In genomic region chr2:202237787-202238233, GRCh38 we compare ENCODE assay signal across 8 cellular contexts. TPM values are rescaled to one million over a fixed set of nuclear protein-coding genes. Genes with fewer than 3 reads are reported as not detected.
DNase-seq lines count a peak whose midpoint lies in the region; ATAC-seq, FAIRE-seq and TF ChIP-seq lines count a peak whose summit lies in the region.

No MANE protein-coding gene starts in this region.

- TF ChIP-seq EP300 in HepG2 (IDR thresholded peaks at IDR 0.05; ENCODE audit: low read depth in 2 of 2, low read length in 2 of 2) (no peak), HepG2 (CRISPR knock-in tag; IDR thresholded peaks at IDR 0.05; ENCODE audit: borderline replicate concordance) (0 out of 2 replicates have a peak, but pooled peaks have one; percentile 9)

- H3K9me3 ChIP-seq in DND-41 (ENCODE audit: insufficient read depth, low read length, severe bottlenecking): no peaks in the 10 kb centered on the region
- no peaks in the 10 kb centered on the region for H3K9me3 ChIP-seq in HepG2 (ENCODE audit: low read length)

- BruUV-seq in HepG2 (replicated peaks; lab: Mats Ljungman, UMichigan): no TSS peak

- H3K4me3 Mint-ChIP-seq in dendritic cell treated with granulocyte-macrophage colony-stimulating factor and Interleukin-4, amounts not matched to agents 40 ng/mL and 50 ng/mL, for 4 days: peak overlapping the region; percentile 94

- POLR2A ChIA-PET in HepG2 (lab: Yijun Ruan, JAX): interaction anchor here (0.8 to 1.5 kb wide), 6 partner anchors 8 to 457 kb away, joined by 3 to 12 read pairs (median 4); partner anchors contain the start of genes ALS2, FAM117B and NOP58

- H3K4me2 ChIP-seq in DND-41 (ENCODE audit: insufficient read depth, low read length) (peak overlapping the region; percentile 81), HepG2 (ENCODE audit: low read depth, low read length) (peak overlapping the region; percentile 74)

- H3K27me3 Mint-ChIP-seq in dendritic cell treated with granulocyte-macrophage colony-stimulating factor and Interleukin-4, amounts not matched to agents 40 ng/mL and 50 ng/mL, for 4 days: no peaks in the 10 kb centered on the region

- H3K4me3 ChIP-seq in DND-41 (ENCODE audit: low read depth in 1 of 2, low read length in 2 of 2): peak overlapping the region; percentile 99
- peak overlapping the region; percentile 96 to 99 (median 99) for H3K4me3 ChIP-seq in HepG2 (replicated peaks in 1 of 3; ENCODE audit: insufficient read depth in 1 of 3, low read depth in 2 of 3, low read length in 3 of 3)

- TF ChIP-seq RAD21 in HepG2 (CRISPR knock-in tag; IDR thresholded peaks at IDR 0.05): no peak

- FAIRE-seq in HepG2 (lab: Jason Lieb, UNC): no peak

- H3K27ac ChIP-seq in DND-41 (ENCODE audit: low read length) (peak overlapping the region; percentile 92), HepG2 (ENCODE audit: extremely low read length, insufficient read depth, low read length) (peak overlapping the region; percentile 74)

- H3K27me3 ChIP-seq in DND-41 (ENCODE audit: insufficient read depth, low read length, poor library complexity) (no peaks in the 10 kb centered on the region), HepG2 (ENCODE audit: control insufficient read depth in 1 of 2, insufficient read depth in 2 of 2, low read length in 2 of 2) (peaks cover 0 to 3% of the 10 kb centered on the region in 2 experiments; a peak in 1 of 5 replicates)

- peak overlapping the region; percentile 96 for H3K9ac ChIP-seq in DND-41 (ENCODE audit: low read depth, low read length)
- peak overlapping the region; percentile 86 for H3K9ac ChIP-seq in HepG2 (ENCODE audit: insufficient read depth, low read depth, low read length)

- H3K36me3 ChIP-seq in DND-41 (ENCODE audit: insufficient read depth, low read length) (peaks cover 9% of the 10 kb centered on the region), HepG2 (replicated peaks in 1 of 2; ENCODE audit: control insufficient read depth in 1 of 2, insufficient read depth in 2 of 2, low read length in 2 of 2) (peaks cover 2 to 4% of the 10 kb centered on the region in 2 experiments; a peak in 1 of 5 replicates)

- H4K20me1 ChIP-seq in DND-41 (ENCODE audit: insufficient read depth, low read length) (peaks cover 39% of the 10 kb centered on the region), HepG2 (ENCODE audit: insufficient read depth, low read length) (peaks cover 34% of the 10 kb centered on the region)

- TF ChIP-seq CTCF in DND-41 (IDR thresholded peaks at IDR 0.05; ENCODE audit: borderline replicate concordance, extremely low read depth, low read length, poor library complexity, severe bottlenecking) (peak; percentile 1), HepG2 (CRISPR knock-in tag; IDR thresholded peaks at IDR 0.05) (no peak)

- intact Hi-C loops in dendritic cell treated with granulocyte-macrophage colony-stimulating factor and Interleukin-4, amounts not matched to agents 40 ng/mL and 50 ng/mL, for 4 days (cut with micrococcal nuclease): loop anchor here (2.0 kb wide), 1 partner anchor 27 kb away; the partner anchor contains the start of gene NOP58
- intact Hi-C loops in HepG2 (cut with micrococcal nuclease; ENCODE audit: unreplicated experiment): loop anchor here (2.0 kb wide), 1 partner anchor 27 kb away; the partner anchor contains the start of gene NOP58

- H3K4me1 Mint-ChIP-seq in dendritic cell treated with granulocyte-macrophage colony-stimulating factor and Interleukin-4, amounts not matched to agents 40 ng/mL and 50 ng/mL, for 4 days (ENCODE audit: low read depth): peaks cover 18% of the 10 kb centered on the region

- H3K36me3 Mint-ChIP-seq in dendritic cell treated with granulocyte-macrophage colony-stimulating factor and Interleukin-4, amounts not matched to agents 40 ng/mL and 50 ng/mL, for 4 days (ENCODE audit: low read depth): peaks cover 11% of the 10 kb centered on the region

- H3K79me2 ChIP-seq in DND-41 (ENCODE audit: insufficient read depth, low read length) (peaks cover 61% of the 10 kb centered on the region), HepG2 (ENCODE audit: insufficient read depth, low read length) (peaks cover 50% of the 10 kb centered on the region)

- H2AFZ ChIP-seq in DND-41 (ENCODE audit: low read depth, low read length): peak overlapping the region; percentile 95
- H2AFZ ChIP-seq in HepG2 (ENCODE audit: low read length): no peak overlapping the region

- DNase-seq in DND-41 (no peak), SK-N-DZ (ENCODE audit: low spot score) (peak; percentile 45), HepG2 (ENCODE audit: low spot score) (peak; percentile 33), NCI-H446 treated with DMSO at 0.1 percent for 48 hours (lab: John Stamatoyannopoulos, UW) (no peak)
- peak; percentile 21 for DNase-seq in stimulated activated naive CD4-positive, alpha-beta T cell treated with Interleukin-2 at 50 U/mL for 16 hours (lab: John Stamatoyannopoulos, UW)

- WGBS in HepG2 (ENCODE audit: low lambda C conversion rate): under 1% methylated on average over 26 of the region's 30 CpGs

- no peaks in the 10 kb centered on the region for H3K9me3 Mint-ChIP-seq in dendritic cell treated with granulocyte-macrophage colony-stimulating factor and Interleukin-4, amounts not matched to agents 40 ng/mL and 50 ng/mL, for 4 days

- in situ Hi-C loops in HepG2 (cut with HindIII; ENCODE audit: extremely low pct_ligation_motif_present, low pct_unique_long_range_greater_than_20kb): no loop called here

- TF ChIP-seq POLR2A in HepG2 (IDR thresholded peaks at IDR 0.05; ENCODE audit: insufficient read depth in 1 of 2, low read depth in 2 of 2, low read length in 2 of 2): no peak

- ATAC-seq in DND-41 (ENCODE audit: insufficient read depth, low read depth) (peak; percentile 60), GM19397 (IDR thresholded peaks at IDR 0.05; ENCODE audit: unreplicated experiment) (peak; percentile 41), HG03432 (IDR thresholded peaks at IDR 0.05; ENCODE audit: unreplicated experiment) (peak; percentile 42), HepG2 (peak; percentile 82)

- peak overlapping the region; percentile 92 for H3K27ac Mint-ChIP-seq in dendritic cell treated with granulocyte-macrophage colony-stimulating factor and Interleukin-4, amounts not matched to agents 40 ng/mL and 50 ng/mL, for 4 days

- peaks cover 32% of the 10 kb centered on the region for H3K4me1 ChIP-seq in DND-41 (ENCODE audit: insufficient read depth, low read length)
- peaks cover 29% of the 10 kb centered on the region for H3K4me1 ChIP-seq in HepG2 (ENCODE audit: insufficient read depth, low read length)

- CTCF ChIA-PET in HepG2 (lab: Yijun Ruan, JAX; ENCODE audit: low intra/inter-chr PET ratio, low total read pairs): no interaction called here

RNA-seq across cellular contexts. Expression of gene SUMO1, which starts 0.6 kb away (rescaled TPM):
- polyA plus RNA-seq in SK-N-DZ (2014; cell fraction: cytosol; rRNA removed): 230 and 252 TPM in 2 replicates
- polyA plus RNA-seq in SK-N-DZ (2014; cell fraction: nucleus; rRNA removed): 121 and 133 TPM in 2 replicates
- 173 and 267 TPM in 2 replicates for total RNA-seq in HepG2 (2016; rRNA removed; fragmentation: Illumina TruSeq; extraction: Trizol)
- 49.4 and 50.3 TPM in 2 replicates for total RNA-seq in HepG2 (2016; cell fraction: cytosol; rRNA removed; fragmentation: Illumina TruSeq; extraction: Trizol; ENCODE audit: low read depth)
- total RNA-seq in HepG2 (2016; cell fraction: insoluble cytoplasmic fraction; rRNA removed; fragmentation: Illumina TruSeq; extraction: Trizol): 180 and 275 TPM in 2 replicates
- total RNA-seq in HepG2 (2016; cell fraction: membrane; rRNA removed; fragmentation: Illumina TruSeq; extraction: Trizol): 126 and 129 TPM in 2 replicates
- total RNA-seq in HepG2 (2016; cell fraction: nucleus; rRNA removed; fragmentation: Illumina TruSeq; extraction: Trizol): 67.2 and 70.9 TPM in 2 replicates
- 66.6 and 101 TPM in 2 replicates for polyA plus RNA-seq in HepG2 (2011; rRNA removed)
- polyA plus RNA-seq in HepG2 (2011; cell fraction: cytosol; rRNA removed): 30.8 and 49.8 TPM in 2 replicates
- polyA plus RNA-seq in HepG2 (2011; cell fraction: nucleus; rRNA removed): 9.5 and 13.2 TPM in 2 replicates
- polyA plus RNA-seq in HepG2 (2012): 125 and 152 TPM in 2 replicates
- polyA plus RNA-seq in HepG2 (2016; cell fraction: cytosol; fragmentation: Illumina TruSeq; extraction: Trizol; ENCODE audit: low read depth): 46.4 and 59.6 TPM in 2 replicates
- 350 and 397 TPM in 2 replicates for polyA plus RNA-seq in HepG2 (2016; cell fraction: insoluble cytoplasmic fraction; fragmentation: Illumina TruSeq; extraction: Trizol; ENCODE audit: low read depth)
- 114 and 128 TPM in 2 replicates for polyA plus RNA-seq in HepG2 (2016; cell fraction: membrane; fragmentation: Illumina TruSeq; extraction: Trizol; ENCODE audit: low read depth)
- 128 and 143 TPM in 2 replicates for polyA plus RNA-seq in HepG2 (2016; cell fraction: nucleus; fragmentation: Illumina TruSeq; extraction: Trizol; ENCODE audit: insufficient read depth, low read depth)
- 20.6 and 23.3 TPM in 2 replicates for polyA minus RNA-seq in HepG2 (2011; rRNA and poly(A)+ RNA removed; ENCODE audit: low replicate concordance)
- polyA minus RNA-seq in HepG2 (2011; cell fraction: cytosol; rRNA and poly(A)+ RNA removed): 48.4 and 52.0 TPM in 2 replicates
- 24.3 and 25.2 TPM in 2 replicates for polyA minus RNA-seq in HepG2 (2011; cell fraction: nucleus; rRNA and poly(A)+ RNA removed)

RNA-seq across cellular contexts. Expression of gene NOP58, which starts 27.8 kb away (rescaled TPM):
- polyA plus RNA-seq in SK-N-DZ (2014; cell fraction: cytosol; rRNA removed): 124 and 136 TPM in 2 replicates
- polyA plus RNA-seq in SK-N-DZ (2014; cell fraction: nucleus; rRNA removed): 247 and 339 TPM in 2 replicates
- 203 and 220 TPM in 2 replicates for total RNA-seq in HepG2 (2016; rRNA removed; fragmentation: Illumina TruSeq; extraction: Trizol)
- 64.2 and 70.2 TPM in 2 replicates for total RNA-seq in HepG2 (2016; cell fraction: cytosol; rRNA removed; fragmentation: Illumina TruSeq; extraction: Trizol; ENCODE audit: low read depth)
- total RNA-seq in HepG2 (2016; cell fraction: insoluble cytoplasmic fraction; rRNA removed; fragmentation: Illumina TruSeq; extraction: Trizol): 206 and 220 TPM in 2 replicates
- total RNA-seq in HepG2 (2016; cell fraction: membrane; rRNA removed; fragmentation: Illumina TruSeq; extraction: Trizol): 75.4 and 87.9 TPM in 2 replicates
- total RNA-seq in HepG2 (2016; cell fraction: nucleus; rRNA removed; fragmentation: Illumina TruSeq; extraction: Trizol): 256 and 273 TPM in 2 replicates
- polyA plus RNA-seq in HepG2 (2011; rRNA removed): 57.8 and 74.9 TPM in 2 replicates
- 21.6 and 29.8 TPM in 2 replicates for polyA plus RNA-seq in HepG2 (2011; cell fraction: cytosol; rRNA removed)
- 74.2 and 82.7 TPM in 2 replicates for polyA plus RNA-seq in HepG2 (2011; cell fraction: nucleus; rRNA removed)
- polyA plus RNA-seq in HepG2 (2012): 79.2 and 122 TPM in 2 replicates
- 34.2 and 40.6 TPM in 2 replicates for polyA plus RNA-seq in HepG2 (2016; cell fraction: cytosol; fragmentation: Illumina TruSeq; extraction: Trizol; ENCODE audit: low read depth)
- 214 and 215 TPM in 2 replicates for polyA plus RNA-seq in HepG2 (2016; cell fraction: insoluble cytoplasmic fraction; fragmentation: Illumina TruSeq; extraction: Trizol; ENCODE audit: low read depth)
- 42.8 and 55.0 TPM in 2 replicates for polyA plus RNA-seq in HepG2 (2016; cell fraction: membrane; fragmentation: Illumina TruSeq; extraction: Trizol; ENCODE audit: low read depth)
- polyA plus RNA-seq in HepG2 (2016; cell fraction: nucleus; fragmentation: Illumina TruSeq; extraction: Trizol; ENCODE audit: insufficient read depth, low read depth): 310 and 337 TPM in 2 replicates
- polyA minus RNA-seq in HepG2 (2011; rRNA and poly(A)+ RNA removed; ENCODE audit: low replicate concordance): 61.2 and 104 TPM in 2 replicates
- 26.5 and 28.0 TPM in 2 replicates for polyA minus RNA-seq in HepG2 (2011; cell fraction: cytosol; rRNA and poly(A)+ RNA removed)
- 278 and 321 TPM in 2 replicates for polyA minus RNA-seq in HepG2 (2011; cell fraction: nucleus; rRNA and poly(A)+ RNA removed)

Comparison
In these comparisons a context has a peak if more than half of its experiments do, and no peak if none do; other contexts are left out.
1. DNase-seq: peak in SK-N-DZ (single experiment), HepG2 (single experiment) and stimulated activated naive CD4-positive, alpha-beta T cell treated with Interleukin-2 at 50 U/mL for 16 hours (single experiment); none in DND-41 (single experiment) and NCI-H446 treated with DMSO at 0.1 percent for 48 hours (single experiment).
2. Peak in every context shown above with its lines, with median percentiles within 50 percentile points of each other: ATAC-seq.